In the genomic region with DNA sequence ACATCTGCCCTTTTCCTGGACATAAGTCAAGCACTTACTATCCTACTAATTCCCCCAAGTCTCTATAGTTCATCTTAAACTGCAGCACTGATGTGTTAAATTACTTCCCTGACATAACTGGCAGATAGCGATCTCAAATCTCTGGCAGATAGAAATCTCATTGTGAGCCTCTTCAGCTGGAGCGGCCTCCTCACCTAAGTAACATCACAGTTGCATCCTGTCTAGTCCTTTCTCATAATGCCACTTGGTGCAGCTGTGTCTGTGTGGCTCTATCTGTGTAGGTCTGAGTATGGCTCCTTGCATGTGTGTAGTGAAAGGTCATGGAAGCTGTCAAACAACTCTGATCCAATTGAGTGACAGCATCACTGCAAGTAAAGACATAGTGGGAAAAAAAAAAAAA, we compare ENCODE assay signal across 15 cellular contexts. TPM values are rescaled to one million over a fixed set of nuclear protein-coding genes. Genes with fewer than 3 reads are reported as not detected.
"Had no signal": no experiment of that assay in that cellular context is flagged by ENCODE, and none has a peak within 500 bp of the region (broad histone marks: within the 10 kb centered on the region; RNA-seq: fewer than 3 reads in every experiment).

No MANE protein-coding gene starts in this region.

- H3K4me1 ChIP-seq: esophagus squamous epithelium had no signal

- H3K4me3 ChIP-seq: cardiac muscle cell, esophagus squamous epithelium, left ventricle myocardium inferior, ovary, thoracic aorta had no signal

- H3K4me3 Mint-ChIP-seq: activated naive CD4-positive, alpha-beta T cell treated with anti-CD3 and anti-CD28 coated beads, Interleukin-2, amount 10 ng/mL, durations not matched to agents 7 days and 5 days; activated T-helper 17 cell treated with anti-CD3 and anti-CD28 coated beads, Interleukin-2, amount 50 U/mL, for 72 hours; stimulated activated naive CD8-positive, alpha-beta T cell treated with anti-CD3 and anti-CD28 coated beads, Interleukin-15, amount 100 ng/mL, for 72 hours had no signal

- H3K9me3 Mint-ChIP-seq: activated naive CD4-positive, alpha-beta T cell treated with anti-CD3 and anti-CD28 coated beads, Interleukin-2, amount 10 ng/mL, durations not matched to agents 7 days and 5 days; activated T-helper 17 cell treated with anti-CD3 and anti-CD28 coated beads, Interleukin-2, amount 50 U/mL, for 72 hours; stimulated activated naive CD8-positive, alpha-beta T cell treated with anti-CD3 and anti-CD28 coated beads, Interleukin-15, amount 100 ng/mL, for 72 hours had no signal

- H3K4me1 Mint-ChIP-seq: activated naive CD4-positive, alpha-beta T cell treated with anti-CD3 and anti-CD28 coated beads, Interleukin-2, amount 10 ng/mL, durations not matched to agents 7 days and 5 days; activated T-helper 17 cell treated with anti-CD3 and anti-CD28 coated beads, Interleukin-2, amount 50 U/mL, for 72 hours; stimulated activated naive CD8-positive, alpha-beta T cell treated with anti-CD3 and anti-CD28 coated beads, Interleukin-15, amount 100 ng/mL, for 72 hours had no signal

- H3K36me3 Mint-ChIP-seq: activated naive CD4-positive, alpha-beta T cell treated with anti-CD3 and anti-CD28 coated beads, Interleukin-2, amount 10 ng/mL, durations not matched to agents 7 days and 5 days had no signal

- ATAC-seq: activated T-helper 17 cell treated with anti-CD3 and anti-CD28 coated beads, Interleukin-2, amount 50 U/mL, for 72 hours; stimulated activated naive CD8-positive, alpha-beta T cell treated with anti-CD3 and anti-CD28 coated beads, Interleukin-15, amount 100 ng/mL, for 72 hours had no signal

- H3K27ac Mint-ChIP-seq: activated naive CD4-positive, alpha-beta T cell treated with anti-CD3 and anti-CD28 coated beads, Interleukin-2, amount 10 ng/mL, durations not matched to agents 7 days and 5 days; activated T-helper 17 cell treated with anti-CD3 and anti-CD28 coated beads, Interleukin-2, amount 50 U/mL, for 72 hours; stimulated activated naive CD8-positive, alpha-beta T cell treated with anti-CD3 and anti-CD28 coated beads, Interleukin-15, amount 100 ng/mL, for 72 hours had no signal

- H3K9me3 ChIP-seq: esophagus squamous epithelium, left ventricle myocardium inferior, ovary, thoracic aorta had no signal

- H3K36me3 ChIP-seq: cardiac muscle cell, esophagus squamous epithelium, left ventricle myocardium inferior, ovary, thoracic aorta had no signal

- H3K27me3 ChIP-seq: cardiac muscle cell, esophagus squamous epithelium, ovary had no signal

- DNase-seq: activated CD4-positive, alpha-beta T cell treated with anti-CD3 and anti-CD28 coated beads, Interleukin-2, amount 50 U/mL, for 1 hour; activated naive CD4-positive, alpha-beta T cell treated with anti-CD3 and anti-CD28 coated beads, Interleukin-2, amount 10 ng/mL, durations not matched to agents 7 days and 5 days; activated T-cell treated with anti-CD3 and anti-CD28 coated beads for 4 hours; esophagus squamous epithelium; foreskin fibroblast; head of caudate nucleus; left ventricle myocardium inferior; mesenchymal stem cell; ovary; stimulated activated CD4-positive, alpha-beta T cell treated with anti-CD3 and anti-CD28 coated beads, Interleukin-4, amount 100 ng/mL, for 24 hours; stimulated activated naive CD8-positive, alpha-beta T cell treated with anti-CD3 and anti-CD28 coated beads, Interleukin-15, amount 100 ng/mL, for 72 hours had no signal

- H3K27ac ChIP-seq: cardiac muscle cell, esophagus squamous epithelium, left ventricle myocardium inferior, ovary, thoracic aorta had no signal

RNA-seq across cellular contexts. Expression of gene FST, which starts 53.6 kb away (rescaled TPM):
- total RNA-seq: activated CD8-positive, alpha-beta memory T cell treated with anti-CD3 and anti-CD28 coated beads for 36 hours; activated T-helper 17 cell treated with anti-CD3 and anti-CD28 coated beads, Interleukin-2, amount 50 U/mL, for 72 hours had no signal
